14 cellular contexts compared by ENCODE assay signal in genomic region chr1:24871306-24871901, GRCh38. TPM values are rescaled to one million over a fixed set of nuclear protein-coding genes. Genes with fewer than 3 reads are reported as not detected.
"Had no signal": no experiment of that assay in that cellular context is flagged by ENCODE, and none has a peak within 500 bp of the region (broad histone marks: within the 10 kb centered on the region; RNA-seq: fewer than 3 reads in every experiment).

No MANE protein-coding gene starts in this region.

- H3K4me1 ChIP-seq: thyroid gland, vagina had no signal

- H3K36me3 ChIP-seq: brain microvascular endothelial cell, stomach, thyroid gland, vagina had no signal

- ATAC-seq: left cardiac atrium, SK-N-SH treated with all-trans-retinoic acid at 6 μM for 48 hours had no signal

- H3K9me3 Mint-ChIP-seq: nephron had no signal

- H3K27me3 ChIP-seq: thyroid gland, vagina had no signal

- H3K27ac ChIP-seq: brain microvascular endothelial cell, stomach, thyroid gland, vagina had no signal

- H3K9me3 ChIP-seq: stomach, thyroid gland, vagina had no signal

- DNase-seq: activated naive CD4-positive, alpha-beta T cell treated with anti-CD3 and anti-CD28 coated beads, Interleukin-2, amount 50 U/mL, for 16 hours; amniotic stem cell; brain microvascular endothelial cell; cerebellar nuclear complex; left cardiac atrium; stimulated activated CD4-positive, alpha-beta T cell treated with anti-CD3 and anti-CD28 coated beads, Interleukin-12 subunit alpha, Interleukin-12 subunit beta, amount 100 ng/mL, for 4 hours; T-helper 2 cell; thyroid gland had no signal

- H3K4me3 Mint-ChIP-seq: nephron had no signal

- H3K4me3 ChIP-seq: stomach, thyroid gland, vagina had no signal

- H3K27ac Mint-ChIP-seq: nephron had no signal

- H3K4me1 Mint-ChIP-seq: nephron had no signal

RNA-seq across cellular contexts. Expression of gene RUNX3, which starts 58.7 kb away (rescaled TPM):
- total RNA-seq: dermis microvascular lymphatic vessel endothelial cell, lung microvascular endothelial cell had no signal
